2 cellular contexts compared by ENCODE assay signal in the genomic region with DNA sequence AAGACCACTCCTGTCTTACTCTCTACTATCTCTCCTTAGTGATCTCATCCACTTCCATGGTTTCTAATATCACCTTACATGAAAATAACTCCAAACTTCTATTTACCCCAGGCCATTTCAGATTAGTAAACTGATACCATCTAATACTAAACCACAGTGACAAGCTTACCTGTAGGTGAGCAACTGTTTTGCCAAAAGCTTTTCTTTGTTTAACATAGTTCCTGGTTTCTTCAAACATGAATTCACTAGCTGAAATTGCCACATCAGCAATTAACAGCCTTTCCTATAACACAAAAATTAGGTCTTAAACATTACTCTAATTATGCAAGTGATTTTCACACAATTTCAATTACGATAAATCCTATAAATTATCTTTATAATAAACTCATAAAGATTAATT.
TF ChIP-seq lines count a peak whose summit lies in the region.

No MANE protein-coding gene starts in this region.

TF ChIP-seq in IMR-90, 13 proteins besides CTCF, POLR2A, EP300 and RAD21:
- TF ChIP-seq MAZ (IDR thresholded peaks at IDR 0.05; ENCODE audit: borderline replicate concordance, low read depth, low read length) (no peak), NFE2L2 (IDR thresholded peaks at IDR 0.05; ENCODE audit: low read depth, low read length) (no peak), SMC3 (IDR thresholded peaks at IDR 0.05; ENCODE audit: low read depth, low read length) (no peak), CHD1 (IDR thresholded peaks at IDR 0.05; ENCODE audit: low read depth, low read length) (no peak), CEBPB (IDR thresholded peaks at IDR 0.05; ENCODE audit: low read depth, low read length) (no peak), MXI1 (IDR thresholded peaks at IDR 0.05; ENCODE audit: borderline replicate concordance, low read depth, low read length) (no peak), MAFK (IDR thresholded peaks at IDR 0.05; ENCODE audit: low read depth, low read length) (peak; percentile 97), RFX5 (IDR thresholded peaks at IDR 0.05; ENCODE audit: low read depth, low read length) (no peak)
- TF ChIP-seq, protein P1, sequence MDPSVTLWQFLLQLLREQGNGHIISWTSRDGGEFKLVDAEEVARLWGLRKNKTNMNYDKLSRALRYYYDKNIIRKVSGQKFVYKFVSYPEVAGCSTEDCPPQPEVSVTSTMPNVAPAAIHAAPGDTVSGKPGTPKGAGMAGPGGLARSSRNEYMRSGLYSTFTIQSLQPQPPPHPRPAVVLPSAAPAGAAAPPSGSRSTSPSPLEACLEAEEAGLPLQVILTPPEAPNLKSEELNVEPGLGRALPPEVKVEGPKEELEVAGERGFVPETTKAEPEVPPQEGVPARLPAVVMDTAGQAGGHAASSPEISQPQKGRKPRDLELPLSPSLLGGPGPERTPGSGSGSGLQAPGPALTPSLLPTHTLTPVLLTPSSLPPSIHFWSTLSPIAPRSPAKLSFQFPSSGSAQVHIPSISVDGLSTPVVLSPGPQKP (IDR thresholded peaks at IDR 0.05; ENCODE audit: borderline replicate concordance, low read depth, low read length): no peak

TF ChIP-seq in K562, 482 proteins besides CTCF, POLR2A, EP300 and RAD21:
- TF ChIP-seq TSC22D4 (tag; IDR thresholded peaks at IDR 0.05): no peak
- peak; percentile 86 for TF ChIP-seq MAFF (IDR thresholded peaks at IDR 0.05; ENCODE audit: low read length)
- TF ChIP-seq, protein P2, sequence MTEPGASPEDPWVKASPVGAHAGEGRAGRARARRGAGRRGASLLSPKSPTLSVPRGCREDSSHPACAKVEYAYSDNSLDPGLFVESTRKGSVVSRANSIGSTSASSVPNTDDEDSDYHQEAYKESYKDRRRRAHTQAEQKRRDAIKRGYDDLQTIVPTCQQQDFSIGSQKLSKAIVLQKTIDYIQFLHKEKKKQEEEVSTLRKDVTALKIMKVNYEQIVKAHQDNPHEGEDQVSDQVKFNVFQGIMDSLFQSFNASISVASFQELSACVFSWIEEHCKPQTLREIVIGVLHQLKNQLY (CRISPR knock-in tag; conservative IDR thresholded peaks at IDR 0.05): no peak
- TF ChIP-seq SIRT6 (IDR thresholded peaks at IDR 0.05; ENCODE audit: low read depth, low read length): no peak
- no peak for TF ChIP-seq ZFP30 (CRISPR knock-in tag; IDR thresholded peaks at IDR 0.05; ENCODE audit: borderline replicate concordance)
- TF ChIP-seq STAG1 (CRISPR knock-in tag; IDR thresholded peaks at IDR 0.05; ENCODE audit: borderline replicate concordance): no peak
- peak; percentile 60 for TF ChIP-seq MAFG (tag; conservative IDR thresholded peaks at IDR 0.05)
- no peak for TF ChIP-seq CSDE1 (IDR thresholded peaks at IDR 0.05)
- no peak for TF ChIP-seq KDM2B (CRISPR knock-in tag; IDR thresholded peaks at IDR 0.05)
- TF ChIP-seq C11orf30 (IDR thresholded peaks at IDR 0.05; ENCODE audit: low read depth): 0 out of 2 replicates have a peak, but pooled peaks have one; percentile 49
- TF ChIP-seq ZNF778 (CRISPR knock-in tag; IDR thresholded peaks at IDR 0.05): no peak
- no peak for TF ChIP-seq NCOR1 (IDR thresholded peaks at IDR 0.05)
- no peak for TF ChIP-seq PRPF4 (IDR thresholded peaks at IDR 0.05; ENCODE audit: insufficient read depth, low read depth, low read length, poor library complexity, severe bottlenecking)
- TF ChIP-seq YY1 (IDR thresholded peaks at IDR 0.05; ENCODE audit: borderline replicate concordance in 1 of 3, control insufficient read depth in 1 of 3, extremely low read depth in 1 of 3, insufficient read depth in 3 of 3, insufficient read length in 1 of 3, insufficient replicate concordance in 2 of 3, low read depth in 1 of 3, low read length in 2 of 3): no peak
- TF ChIP-seq MAFK (IDR thresholded peaks at IDR 0.05; ENCODE audit: low read length): peak; percentile 80
- no peak for TF ChIP-seq NFRKB (IDR thresholded peaks at IDR 0.05; ENCODE audit: low read depth)
- TF ChIP-seq PHF8 (IDR thresholded peaks at IDR 0.05; ENCODE audit: borderline replicate concordance, low read length): no peak
- no peak for TF ChIP-seq HIVEP1 (CRISPR knock-in tag; IDR thresholded peaks at IDR 0.05)
- TF ChIP-seq PBX2 (CRISPR knock-in tag; IDR thresholded peaks at IDR 0.05; ENCODE audit: low read depth): no peak
- no peak for TF ChIP-seq PBX2 (tag; conservative IDR thresholded peaks at IDR 0.05; ENCODE audit: low read depth)
- TF ChIP-seq PTBP1 (IDR thresholded peaks at IDR 0.05; ENCODE audit: low read depth, low read length): no peak
- TF ChIP-seq, protein P3, sequence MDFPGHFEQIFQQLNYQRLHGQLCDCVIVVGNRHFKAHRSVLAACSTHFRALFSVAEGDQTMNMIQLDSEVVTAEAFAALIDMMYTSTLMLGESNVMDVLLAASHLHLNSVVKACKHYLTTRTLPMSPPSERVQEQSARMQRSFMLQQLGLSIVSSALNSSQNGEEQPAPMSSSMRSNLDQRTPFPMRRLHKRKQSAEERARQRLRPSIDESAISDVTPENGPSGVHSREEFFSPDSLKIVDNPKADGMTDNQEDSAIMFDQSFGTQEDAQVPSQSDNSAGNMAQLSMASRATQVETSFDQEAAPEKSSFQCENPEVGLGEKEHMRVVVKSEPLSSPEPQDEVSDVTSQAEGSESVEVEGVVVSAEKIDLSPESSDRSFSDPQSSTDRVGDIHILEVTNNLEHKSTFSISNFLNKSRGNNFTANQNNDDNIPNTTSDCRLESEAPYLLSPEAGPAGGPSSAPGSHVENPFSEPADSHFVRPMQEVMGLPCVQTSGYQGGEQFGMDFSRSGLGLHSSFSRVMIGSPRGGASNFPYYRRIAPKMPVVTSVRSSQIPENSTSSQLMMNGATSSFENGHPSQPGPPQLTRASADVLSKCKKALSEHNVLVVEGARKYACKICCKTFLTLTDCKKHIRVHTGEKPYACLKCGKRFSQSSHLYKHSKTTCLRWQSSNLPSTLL (IDR thresholded peaks at IDR 0.05): no peak
- TF ChIP-seq ZNF316 (IDR thresholded peaks at IDR 0.05): peak; percentile 82
